Comparison of ENCODE assay signal across 15 cellular contexts in the genomic region with DNA sequence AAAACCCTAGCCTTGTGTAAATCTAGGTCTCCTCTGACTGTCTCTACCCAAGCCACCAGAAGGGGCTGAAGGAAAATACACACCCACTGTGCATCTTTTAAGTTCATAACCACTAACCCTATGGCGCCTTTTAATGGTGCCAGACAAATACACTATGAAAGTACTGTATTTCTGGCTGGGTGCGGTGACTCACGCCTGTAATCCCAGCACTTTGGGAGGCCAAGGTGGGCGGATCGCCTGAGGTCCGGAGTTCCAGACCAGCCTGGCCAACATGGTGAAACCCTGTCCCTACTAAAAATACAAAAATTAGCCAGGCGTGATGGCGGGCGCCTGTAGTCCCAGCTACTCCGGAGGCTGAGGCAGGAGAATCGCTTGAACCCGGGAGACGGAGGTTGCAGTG. TPM values are rescaled to one million over a fixed set of nuclear protein-coding genes. Genes with fewer than 3 reads are reported as not detected.
A peak's percentile ranks its signal among the peaks of the same experiment; 100 is the strongest.
DNase-seq lines count a peak whose midpoint lies in the region; ATAC-seq and TF ChIP-seq lines count a peak whose summit lies in the region.
"Not testable (repeated sequence)": the region's sequence is repeated elsewhere in the genome, so short reads cannot be mapped to it uniquely, and the experiment has no call there.
"Had no signal": no experiment of that assay in that cellular context is flagged by ENCODE, and none has a peak within 500 bp of the region (broad histone marks: within the 10 kb centered on the region; RNA-seq: fewer than 3 reads in every experiment).

No MANE protein-coding gene starts in this region.

- not testable (repeated sequence) for H2BK20ac ChIP-seq in IMR-90 (ENCODE audit: low read depth, low read length)

- not testable (repeated sequence) for DNase-seq in CD4-positive, alpha-beta T cell; IMR-90; trophoblast cell; tibial artery
- peak; percentile 20 for DNase-seq in RPMI7951 (ENCODE audit: low read depth)
- DNase-seq in mucosa of descending colon, result peak in 2 of 3 donors; percentile 34 to 44

- not testable (repeated sequence) for TF ChIP-seq RAD21 in IMR-90 (IDR thresholded peaks at IDR 0.05; ENCODE audit: low read length)

- H4K91ac ChIP-seq in IMR-90 (ENCODE audit: insufficient read depth, low read depth, low read length); trophoblast cell (ENCODE audit: low read depth, low read length): not testable (repeated sequence)

- H3K27me3 Mint-ChIP-seq in CD4-positive, alpha-beta T cell, result peaks cover 22% of the 10 kb centered on the region
- H3K27me3 Mint-ChIP-seq in activated T-helper 17 cell treated with anti-CD3 and anti-CD28 coated beads, Interleukin-2, amount 50 U/mL, for 72 hours, result not testable (repeated sequence)

- H3K23ac ChIP-seq in IMR-90 (ENCODE audit: low read depth, low read length); trophoblast cell (ENCODE audit: low read length): not testable (repeated sequence)

- not testable (repeated sequence) for H2BK5ac ChIP-seq in IMR-90 (ENCODE audit: low read depth, low read length, poor library complexity, severe bottlenecking); trophoblast cell (ENCODE audit: low read depth, low read length, poor library complexity)

- H2AK5ac ChIP-seq in IMR-90 (ENCODE audit: low read depth, low read length), result peak overlapping the region; percentile 15; the same call in 1 of the 2 replicates
- H2AK5ac ChIP-seq in trophoblast cell (ENCODE audit: low read length), result not testable (repeated sequence)

- intact Hi-C loops in CD4-positive, alpha-beta T cell (cut with DNase I, micrococcal nuclease); mucosa of descending colon (cut with DNase I, micrococcal nuclease); tibial artery (cut with DNase I; ENCODE audit: low total_unique reads): not testable (repeated sequence)
- intact Hi-C loops in IMR-90 (cut with micrococcal nuclease), result loop anchor here (5.0 kb wide), 1 partner anchor 51 kb away; no protein-coding TSS in a partner anchor

- BruUV-seq in IMR-90 (replicated peaks; lab: Mats Ljungman, UMichigan), result not testable (repeated sequence)

- peak overlapping the region; percentile 50 for H2AK9ac ChIP-seq in IMR-90 (replicated peaks; ENCODE audit: low read depth, low read length, poor library complexity)

- H2BK120ac ChIP-seq in IMR-90 (ENCODE audit: low read depth, low read length), result 0 out of 2 replicates have a peak overlapping the region, but pooled peaks have one; percentile 0
- not testable (repeated sequence) for H2BK120ac ChIP-seq in trophoblast cell (ENCODE audit: insufficient read depth, low read length, poor library complexity)

- in situ Hi-C loops in IMR-90 (cut with MboI; ENCODE audit: low sequenced_read_pairs), result loop anchor here (10.0 kb wide), 1 partner anchor 219 kb away; no protein-coding TSS in a partner anchor

- not testable (repeated sequence) for H4K12ac ChIP-seq in trophoblast cell (ENCODE audit: low read depth, low read length)

- H3K79me1 ChIP-seq in IMR-90 (ENCODE audit: low read depth in 1 of 2, low read length in 2 of 2), result peaks cover 12% of the 10 kb centered on the region in 2 experiments; a peak in 3 of 4 replicates
- not testable (repeated sequence) for H3K79me1 ChIP-seq in trophoblast cell (ENCODE audit: low read length)

- not testable (repeated sequence) for TF ChIP-seq EP300 in gastroesophageal sphincter (IDR thresholded peaks at IDR 0.05)

- H3K4me3 Mint-ChIP-seq in CD4-positive, alpha-beta T cell, result peak overlapping the region; percentile 68
- H3K4me3 Mint-ChIP-seq in activated T-helper 17 cell treated with anti-CD3 and anti-CD28 coated beads, Interleukin-2, amount 50 U/mL, for 72 hours, result peak overlapping the region; percentile 77

- 0 out of 3 replicates have a peak overlapping the region, but pooled peaks have one; percentile 4 for H2BK15ac ChIP-seq in IMR-90 (ENCODE audit: low read depth, low read length)

- H3K9ac ChIP-seq in IMR-90 (ENCODE audit: low read depth, low read length); trophoblast cell (ENCODE audit: low read length): not testable (repeated sequence)

- H3K9me3 Mint-ChIP-seq in CD4-positive, alpha-beta T cell; activated T-helper 17 cell treated with anti-CD3 and anti-CD28 coated beads, Interleukin-2, amount 50 U/mL, for 72 hours: not testable (repeated sequence)

- H3K27me3 ChIP-seq in CD4-positive, alpha-beta T cell (ENCODE audit: control insufficient read depth, insufficient read depth, low read length); IMR-90 (ENCODE audit: control insufficient read depth, insufficient read depth, low read length); gastroesophageal sphincter; trophoblast cell (ENCODE audit: insufficient read depth, low read length); tibial artery: not testable (repeated sequence)

- H3K18ac ChIP-seq in IMR-90 (ENCODE audit: low read depth, low read length); trophoblast cell (ENCODE audit: low read length): not testable (repeated sequence)

- H3K4me1 Mint-ChIP-seq in CD4-positive, alpha-beta T cell (ENCODE audit: low read depth), result peaks cover 13% of the 10 kb centered on the region
- H3K4me1 Mint-ChIP-seq in activated T-helper 17 cell treated with anti-CD3 and anti-CD28 coated beads, Interleukin-2, amount 50 U/mL, for 72 hours, result peaks cover 11% of the 10 kb centered on the region

- no CpG with 5 or more reads among the region's 13 CpGs for WGBS in IMR-90 (ENCODE audit: extremely low coverage in 2 of 2, insufficient read length in 1 of 2), 2 experiments
- 100% methylated on average over 1 of the region's 13 CpGs for WGBS in gastroesophageal sphincter (ENCODE audit: low coverage in 1 of 2), 2 donors
- no CpG with 5 or more reads among the region's 13 CpGs for WGBS in trophoblast cell (ENCODE audit: extremely low coverage, insufficient coverage, insufficient read length)

- peak overlapping the region; percentile 93 for H2AFZ ChIP-seq in IMR-90 (replicated peaks; ENCODE audit: low read length, poor library complexity)
- not testable (repeated sequence) for H2AFZ ChIP-seq in trophoblast cell (ENCODE audit: insufficient read depth, low read length, poor library complexity)

- H4K20me1 ChIP-seq in IMR-90 (ENCODE audit: insufficient read depth, low read length), result not testable (repeated sequence)

- not testable (repeated sequence) for H3K4me2 ChIP-seq in IMR-90 (ENCODE audit: low read depth, low read length)
- H3K4me2 ChIP-seq in trophoblast cell (ENCODE audit: low read length), result peak overlapping the region; percentile 92

- H3K9me3 ChIP-seq in CD4-positive, alpha-beta T cell (ENCODE audit: control insufficient read depth, low read length); IMR-90 (ENCODE audit: control insufficient read depth, insufficient read depth, low read length); gastroesophageal sphincter; mucosa of descending colon; trophoblast cell (ENCODE audit: insufficient read depth, low read depth, low read length); tibial artery: not testable (repeated sequence)

- H3K4ac ChIP-seq in IMR-90 (ENCODE audit: low read depth, low read length), result peak overlapping the region; percentile 67
- not testable (repeated sequence) for H3K4ac ChIP-seq in trophoblast cell (ENCODE audit: low read depth, low read length)

- not testable (repeated sequence) for H3K27ac Mint-ChIP-seq in CD4-positive, alpha-beta T cell
- peak overlapping the region; percentile 71 for H3K27ac Mint-ChIP-seq in activated T-helper 17 cell treated with anti-CD3 and anti-CD28 coated beads, Interleukin-2, amount 50 U/mL, for 72 hours

- not testable (repeated sequence) for H3K27ac ChIP-seq in CD4-positive, alpha-beta T cell (ENCODE audit: low read depth, low read length); IMR-90 (ENCODE audit: insufficient read depth, low read length); trophoblast cell (ENCODE audit: low read depth, low read length)
- peak overlapping the region in 3 of 4 donors; percentile 70 to 83 (median 82) for H3K27ac ChIP-seq in gastroesophageal sphincter
- peak overlapping the region; percentile 84 to 86 for H3K27ac ChIP-seq in tibial artery

- H3K9me1 ChIP-seq in IMR-90 (ENCODE audit: insufficient read depth, low read length), result not testable (repeated sequence)

- H3K56ac ChIP-seq in IMR-90 (ENCODE audit: extremely low read depth, insufficient read depth, low read length), result not testable (repeated sequence)

- not testable (repeated sequence) for TF ChIP-seq CTCF in CD4-positive, alpha-beta T cell (IDR thresholded peaks at IDR 0.05); IMR-90 (conservative IDR thresholded peaks at IDR 0.05; ENCODE audit: low read depth, low read length); gastroesophageal sphincter (IDR thresholded peaks at IDR 0.05); mucosa of descending colon (IDR thresholded peaks at IDR 0.05); tibial artery (IDR thresholded peaks at IDR 0.05)

- POLR2A ChIA-PET in CD4-positive, alpha-beta T cell (lab: Charles Lee); IMR-90 (lab: Charles Lee; ENCODE audit: unreplicated experiment): not testable (repeated sequence)

- H4K5ac ChIP-seq in IMR-90 (ENCODE audit: low read depth, low read length), result peak overlapping the region; percentile 30; the same call in 1 of the 2 replicates

- dilution Hi-C loops in IMR-90 (cut with HindIII; ENCODE audit: low sequenced_read_pairs, unreplicated experiment), result not testable (repeated sequence)

- not testable (repeated sequence) for ATAC-seq in CD4-positive, alpha-beta T cell (ENCODE audit: poor library complexity); IMR-90 (ENCODE audit: low read depth); activated T-helper 17 cell treated with anti-CD3 and anti-CD28 coated beads, Interleukin-2, amount 50 U/mL, for 72 hours (replicated peaks); gastroesophageal sphincter; mucosa of descending colon

- TF ChIP-seq POLR2A in IMR-90 (IDR thresholded peaks at IDR 0.05; ENCODE audit: low read depth, low read length); gastroesophageal sphincter (IDR thresholded peaks at IDR 0.05): not testable (repeated sequence)

- not testable (repeated sequence) for H3K4me3 ChIP-seq in IMR-90 (ENCODE audit: insufficient read depth, low read depth, low read length); mucosa of descending colon; trophoblast cell (ENCODE audit: low read depth, low read length); tibial artery
- peak overlapping the region in 1 of 2 donors; percentile 83 for H3K4me3 ChIP-seq in gastroesophageal sphincter

- not testable (repeated sequence) for H3K36me3 ChIP-seq in IMR-90 (ENCODE audit: control insufficient read depth, insufficient read depth, low read length); gastroesophageal sphincter; mucosa of descending colon (ENCODE audit: low read depth); trophoblast cell (ENCODE audit: control insufficient read depth in 1 of 2, insufficient read depth in 2 of 2, low read length in 2 of 2); tibial artery

- H3K4me1 ChIP-seq in IMR-90 (ENCODE audit: control insufficient read depth, insufficient read depth, low read length); trophoblast cell (ENCODE audit: control insufficient read depth in 1 of 2, insufficient read depth in 2 of 2, low read length in 2 of 2): not testable (repeated sequence)
- H3K4me1 ChIP-seq in gastroesophageal sphincter (peaks cover 0 to 31% (median 4%) of the 10 kb centered on the region in 3 donors), mucosa of descending colon (ENCODE audit: low read depth) (peaks cover 13% of the 10 kb centered on the region), tibial artery (peaks cover 0 to 36% (median 16%) of the 10 kb centered on the region in 4 donors)

- H3K36me3 Mint-ChIP-seq in CD4-positive, alpha-beta T cell (ENCODE audit: low read depth); activated T-helper 17 cell treated with anti-CD3 and anti-CD28 coated beads, Interleukin-2, amount 50 U/mL, for 72 hours (ENCODE audit: low read depth): not testable (repeated sequence)

- CTCF ChIA-PET in CD4-positive, alpha-beta T cell (lab: Charles Lee), result not testable (repeated sequence)
- CTCF ChIA-PET in IMR-90 (lab: Yijun Ruan, JAX), result interaction anchor here (0.7 kb wide), 1 partner anchor 469 kb away, joined by 8 read pairs; no protein-coding TSS in a partner anchor

- peak overlapping the region; percentile 79 to 90; a peak in 3 of 4 replicates for H4K8ac ChIP-seq in IMR-90 (ENCODE audit: low read depth in 2 of 2, low read length in 2 of 2)
- not testable (repeated sequence) for H4K8ac ChIP-seq in trophoblast cell (ENCODE audit: low read depth, low read length)

- H3K14ac ChIP-seq in IMR-90 (replicated peaks; ENCODE audit: low read depth, low read length), result 0 out of 2 replicates have a peak overlapping the region, but pooled peaks have one; percentile 87
- H3K14ac ChIP-seq in trophoblast cell (ENCODE audit: low read length), result not testable (repeated sequence)

- H3K79me2 ChIP-seq in trophoblast cell (ENCODE audit: control insufficient read depth, insufficient read depth, low read length, poor library complexity), result not testable (repeated sequence)

- H2BK12ac ChIP-seq in trophoblast cell (ENCODE audit: low read length), result not testable (repeated sequence)

RNA-seq across cellular contexts. Expression of gene PRELID2, which starts 1.1 kb away (rescaled TPM):
- under 1 TPM; 0.44 to 0.56 TPM for total RNA-seq in CD4-positive, alpha-beta T cell
- total RNA-seq in IMR-90 (2012; rRNA removed), result 8.6 and 13.9 TPM in 2 replicates
- polyA plus RNA-seq in IMR-90 (2012; rRNA removed), result 4.5 and 4.9 TPM in 2 replicates
- 0.87 and 1.1 TPM in 2 replicates for polyA plus RNA-seq in IMR-90 (2012; cell fraction: cytosol; rRNA removed)
- 0.63 and 2.5 TPM in 2 replicates for polyA plus RNA-seq in IMR-90 (2012; cell fraction: nucleus; rRNA removed; ENCODE audit: low replicate concordance)
- 10.6 and 10.7 TPM in 2 replicates for total RNA-seq in RPMI7951 (2014; rRNA removed; shearing (Covaris generic))
- total RNA-seq in activated T-helper 17 cell treated with anti-CD3 and anti-CD28 coated beads, Interleukin-2, amount 50 U/mL, for 72 hours, result 10 to 100 TPM in 1 of 2 donors, 1 to 10 TPM in 1; 7.7 to 29.1 TPM
- total RNA-seq in gastroesophageal sphincter, result 10 to 100 TPM; 13.6 to 19.8 (median 17.3) TPM
- 100 to 1,000 TPM in 1 of 3 donors, 10 to 100 TPM in 2; 60.0 to 151 (median 77.9) TPM for total RNA-seq in mucosa of descending colon
- polyA plus RNA-seq in trophoblast cell (2013), result 2.7 and 2.9 TPM in 2 replicates

RNA-seq across cellular contexts. Expression of gene GRXCR2, which starts 36.6 kb away (rescaled TPM):
- total RNA-seq in CD4-positive, alpha-beta T cell, result not detected
- total RNA-seq in IMR-90 (2012; rRNA removed) (not detected in 2 replicates), gastroesophageal sphincter (not detected), mucosa of descending colon (not detected)
- polyA plus RNA-seq in IMR-90 (2012; rRNA removed), result not detected in 2 replicates
- not detected in 2 replicates for polyA plus RNA-seq in IMR-90 (2012; cell fraction: cytosol; rRNA removed)
- polyA plus RNA-seq in IMR-90 (2012; cell fraction: nucleus; rRNA removed; ENCODE audit: low replicate concordance), result not detected in 2 replicates
- not detected in 2 replicates for total RNA-seq in RPMI7951 (2014; rRNA removed; shearing (Covaris generic))
- not detected for total RNA-seq in activated T-helper 17 cell treated with anti-CD3 and anti-CD28 coated beads, Interleukin-2, amount 50 U/mL, for 72 hours
- polyA plus RNA-seq in trophoblast cell (2013), result not detected in 2 replicates
- total RNA-seq: CD8-positive, alpha-beta T cell; glomerular endothelial cell; H4; M059J; renal cortical epithelial cell; SK-MEL-5; urinary bladder had no signal
- polyA plus RNA-seq: urinary bladder had no signal
